ENCODE assay signal across 16 cellular contexts in the genomic region with DNA sequence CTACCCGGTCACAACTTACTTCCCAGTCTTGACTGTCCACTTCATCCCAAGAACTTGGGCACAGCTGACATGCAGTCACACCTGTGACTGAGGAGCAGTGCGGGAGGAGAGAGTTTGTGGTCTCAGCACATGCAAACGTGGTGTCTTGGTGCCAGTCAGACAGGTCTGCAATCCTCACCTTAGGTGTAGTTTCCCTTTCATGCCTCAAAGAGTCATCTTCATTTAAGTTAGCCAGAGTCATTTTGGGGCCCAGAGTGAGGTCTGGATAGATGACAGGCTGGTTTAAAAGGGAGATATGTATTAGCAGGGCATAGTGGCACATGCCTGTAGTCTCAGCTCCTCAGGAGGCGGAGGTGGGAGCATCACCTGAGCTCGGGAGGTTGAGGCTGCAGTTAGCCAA.
"Had no signal": no experiment of that assay in that cellular context is flagged by ENCODE, and none has a peak within 500 bp of the region (broad histone marks: within the 10 kb centered on the region; RNA-seq: fewer than 3 reads in every experiment).

No MANE protein-coding gene starts in this region.

- H3K9me3 ChIP-seq: lower lobe of right lung, ovary, sigmoid colon, SK-N-SH, spleen had no signal

- ATAC-seq: left cardiac atrium, lower lobe of right lung had no signal

- H3K4me2 ChIP-seq: SK-N-SH had no signal

- DNase-seq: activated CD8-positive, alpha-beta memory T cell treated with anti-CD3 and anti-CD28 coated beads for 24 hours; activated naive CD4-positive, alpha-beta T cell treated with Interleukin-2 at 50 U/mL for 16 hours; effector memory CD4-positive, alpha-beta T cell; head of caudate nucleus; left cardiac atrium; lower lobe of right lung; ovary; sigmoid colon; SK-N-SH; spleen; stimulated activated CD4-positive, alpha-beta T cell treated with anti-CD3 and anti-CD28 coated beads, Interleukin-1b, Interleukin-23, amount 100 ng/mL, for 48 hours; T-helper 1 cell; T1000 had no signal

- H3K4me3 Mint-ChIP-seq: brain, mesothelial cell of epicardium had no signal

- H3K27me3 ChIP-seq: ovary, sigmoid colon, spleen had no signal

- H3K36me3 ChIP-seq: ovary had no signal

- H3K9me3 Mint-ChIP-seq: brain, mesothelial cell of epicardium had no signal

- H3K9ac ChIP-seq: SK-N-SH had no signal

- H3K4me1 ChIP-seq: lower lobe of right lung, sigmoid colon had no signal

- H3K27ac ChIP-seq: epithelial cell of prostate, lower lobe of right lung, ovary, sigmoid colon, spleen had no signal

- H3K4me3 ChIP-seq: lower lobe of right lung, ovary, sigmoid colon, spleen had no signal

- H3K27ac Mint-ChIP-seq: brain, mesothelial cell of epicardium had no signal
